ENCODE assay signal across 28 cellular contexts in the genomic region with DNA sequence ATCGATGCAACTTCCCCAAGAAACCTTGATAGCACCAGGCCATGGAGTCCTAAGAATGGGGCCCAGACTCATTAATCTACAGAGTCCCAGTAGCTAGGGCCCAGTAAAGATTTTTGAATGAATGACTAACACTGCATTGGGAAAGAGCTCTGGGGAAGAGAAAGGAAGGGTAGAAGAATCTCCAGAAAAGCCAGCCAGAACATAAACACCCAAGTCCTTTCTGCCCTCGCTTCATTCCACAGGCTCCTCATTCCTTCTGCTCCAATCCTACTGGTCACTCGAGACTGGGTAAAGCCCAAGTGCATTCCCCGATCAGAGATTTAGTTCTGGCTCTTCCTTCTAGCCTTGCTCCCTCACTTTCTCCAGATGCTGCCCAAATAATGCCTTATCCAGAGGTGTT. TPM values are rescaled to one million over a fixed set of nuclear protein-coding genes. Genes with fewer than 3 reads are reported as not detected.
DNase-seq lines count a peak whose midpoint lies in the region; ATAC-seq and TF ChIP-seq lines count a peak whose summit lies in the region.
"Had no signal": no experiment of that assay in that cellular context is flagged by ENCODE, and none has a peak within 500 bp of the region (broad histone marks: within the 10 kb centered on the region; RNA-seq: fewer than 3 reads in every experiment).

No MANE protein-coding gene starts in this region.

- H3K4me1 Mint-ChIP-seq in IgD-negative memory B cell, result peaks cover 58 to 66% (median 66%) of the 10 kb centered on the region in 3 donors
- H3K4me1 Mint-ChIP-seq in endothelial cell (ENCODE audit: unreplicated experiment), result peaks cover 56% of the 10 kb centered on the region
- H3K4me1 Mint-ChIP-seq in memory B cell, result peaks cover 60% of the 10 kb centered on the region

- DNase-seq in endothelial cell (ENCODE audit: low spot score), result no peak
- DNase-seq in memory B cell (ENCODE audit: low spot score in 2 of 2), result no peak
- no peak for DNase-seq in NCI-H748 treated with DMSO at 0.1 percent for 48 hours (lab: John Stamatoyannopoulos, UW)
- DNase-seq in NCI-H748 (lab: John Stamatoyannopoulos, UW; ENCODE audit: unreplicated experiment), result no peak
- no peak for DNase-seq in SIG-M5 treated with dmso at 0.1 percent for 504 hours (lab: John Stamatoyannopoulos, UW; ENCODE audit: unreplicated experiment)
- DNase-seq: activated CD8-positive, alpha-beta T cell treated with anti-CD3 and anti-CD28 coated beads for 36 hours; activated naive CD4-positive, alpha-beta T cell; activated T-cell treated with anti-CD3 and anti-CD28 coated beads, Interleukin-2, amount 50 U/mL, for 1 hour; AML-193; amygdala; H7; heart left ventricle; NCI-H1048; NCI-H2029; nucleus accumbens; right cardiac atrium; RPMI8226; stimulated activated CD4-positive, alpha-beta T cell treated with anti-CD3 and anti-CD28 coated beads, Interleukin-15, amount 100 ng/mL, for 24 hours; T1000; tibial artery had no signal

- ATAC-seq in memory B cell (ENCODE audit: low read depth), result no peak
- ATAC-seq: activated CD4-positive, CD25-positive, alpha-beta regulatory T cell treated with anti-CD3 and anti-CD28 coated beads, Interleukin-2, amount 50 U/mL, for 24 hours; activated CD8-positive, alpha-beta T cell treated with anti-CD3 and anti-CD28 coated beads for 36 hours; esophagus mucosa; heart left ventricle; left lobe of liver; right cardiac atrium had no signal

- H3K9me3 Mint-ChIP-seq in IgD-negative memory B cell (no peaks in the 10 kb centered on the region), endothelial cell (ENCODE audit: unreplicated experiment) (no peaks in the 10 kb centered on the region), memory B cell (no peaks in the 10 kb centered on the region)
- H3K9me3 Mint-ChIP-seq: activated CD8-positive, alpha-beta T cell treated with anti-CD3 and anti-CD28 coated beads for 36 hours; central memory CD8-positive, alpha-beta T cell had no signal

- no peak for TF ChIP-seq CTCF in endothelial cell (IDR thresholded peaks at IDR 0.05; ENCODE audit: unreplicated experiment)

- H3K27me3 Mint-ChIP-seq in IgD-negative memory B cell (no peaks in the 10 kb centered on the region), endothelial cell (ENCODE audit: unreplicated experiment) (peaks cover 3% of the 10 kb centered on the region), memory B cell (no peaks in the 10 kb centered on the region)
- H3K27me3 Mint-ChIP-seq: activated CD8-positive, alpha-beta T cell treated with anti-CD3 and anti-CD28 coated beads for 36 hours had no signal

- H3K36me3 Mint-ChIP-seq in IgD-negative memory B cell (peaks cover 9% of the 10 kb centered on the region), endothelial cell (ENCODE audit: low read depth, unreplicated experiment) (peaks cover 32% of the 10 kb centered on the region), memory B cell (peaks cover 31% of the 10 kb centered on the region)

- H3K27ac Mint-ChIP-seq in IgD-negative memory B cell (peak overlapping the region in 2 of 3 donors; percentile 70 to 87), endothelial cell (ENCODE audit: unreplicated experiment) (no peak overlapping the region), memory B cell (peak overlapping the region; percentile 82)
- H3K27ac Mint-ChIP-seq: activated CD8-positive, alpha-beta T cell treated with anti-CD3 and anti-CD28 coated beads for 36 hours had no signal

- H3K4me3 Mint-ChIP-seq in IgD-negative memory B cell, result peak overlapping the region in 2 of 4 donors; percentile 79 to 83
- H3K4me3 Mint-ChIP-seq in endothelial cell (ENCODE audit: unreplicated experiment), result peak overlapping the region; percentile 16
- H3K4me3 Mint-ChIP-seq in memory B cell, result no peak overlapping the region
- H3K4me3 Mint-ChIP-seq: activated CD8-positive, alpha-beta T cell treated with anti-CD3 and anti-CD28 coated beads for 36 hours; central memory CD8-positive, alpha-beta T cell had no signal

- H3K27ac ChIP-seq in temporal lobe (ENCODE audit: low read depth, low read length), result peak overlapping the region; percentile 79
- H3K27ac ChIP-seq: tibial artery had no signal

RNA-seq across cellular contexts. Expression of gene CYRIA, which starts 44.3 kb away (rescaled TPM):
- 31.0 TPM for polyA plus RNA-seq in IgD-negative memory B cell
- total RNA-seq in endothelial cell (ENCODE audit: unreplicated experiment), result 32.4 TPM
- 189 TPM for total RNA-seq in temporal lobe
- total RNA-seq: HT-29, NCI-H460 had no signal
